Comparison of ENCODE assay signal across 19 cellular contexts in the genomic region with DNA sequence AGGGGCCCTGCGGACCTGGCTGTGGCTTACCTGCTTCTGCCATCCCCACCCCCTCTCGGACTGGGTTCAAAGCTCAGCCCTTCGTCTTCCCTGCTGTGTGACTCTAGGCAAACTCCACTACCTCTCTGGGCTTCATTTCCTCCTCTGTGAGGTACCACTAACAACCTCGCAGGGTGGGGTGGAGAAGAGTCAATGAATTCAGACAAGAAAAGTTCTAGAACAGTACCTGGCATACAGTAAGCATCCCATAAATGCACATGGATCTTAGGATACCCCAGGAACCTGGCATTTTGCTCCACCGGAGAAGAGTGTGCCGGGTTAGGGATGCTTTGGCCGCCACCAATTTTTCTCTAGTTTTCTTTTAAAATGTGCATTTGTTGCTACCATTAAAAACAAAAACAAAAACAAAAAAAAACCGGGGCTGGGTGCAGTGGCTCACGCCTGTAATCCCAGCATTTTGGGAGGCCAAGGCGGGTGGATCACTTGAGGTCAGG. TPM values are rescaled to one million over a fixed set of nuclear protein-coding genes. Genes with fewer than 3 reads are reported as not detected.
DNase-seq lines count a peak whose midpoint lies in the region; ATAC-seq and TF ChIP-seq lines count a peak whose summit lies in the region.
"Had no signal": no experiment of that assay in that cellular context is flagged by ENCODE, and none has a peak within 500 bp of the region (broad histone marks: within the 10 kb centered on the region; RNA-seq: fewer than 3 reads in every experiment).

No MANE protein-coding gene starts in this region.

- H3K27me3 ChIP-seq in sigmoid colon, result no peaks in the 10 kb centered on the region
- H3K27me3 ChIP-seq: cardiac muscle cell, tibial artery had no signal

- ATAC-seq in effector memory CD8-positive, alpha-beta T cell (replicated peaks), result no peak

- TF ChIP-seq POLR2A in sigmoid colon (IDR thresholded peaks at IDR 0.05) (no peak), erythroblast (IDR thresholded peaks at IDR 0.05; ENCODE audit: low read length) (no peak)

- H3K4me1 ChIP-seq in HEK293 (ENCODE audit: control insufficient read depth, insufficient read depth, low read length) (peaks cover 20% of the 10 kb centered on the region), sigmoid colon (peaks cover 4 to 76% (median 70%) of the 10 kb centered on the region in 4 donors)

- 84 to 87% methylated on average over 10 of the region's 10 CpGs for WGBS in sigmoid colon, 2 donors

- H3K4me3 ChIP-seq in HEK293 (ENCODE audit: low read depth, low read length) (no peak overlapping the region), sigmoid colon (no peak overlapping the region)
- H3K4me3 ChIP-seq: cardiac muscle cell, tibial artery had no signal

- no peaks in the 10 kb centered on the region for H3K9me3 Mint-ChIP-seq in T-helper 2 cell treated with Interferon-gamma antibody and Interleukin-4, amounts not matched to agents 5 μg/mL and 100 μg/mL, for 36 hours
- H3K9me3 Mint-ChIP-seq in effector memory CD8-positive, alpha-beta T cell, result no peaks in the 10 kb centered on the region
- H3K9me3 Mint-ChIP-seq: activated CD4-positive, alpha-beta T cell treated with anti-CD3 and anti-CD28 coated beads, Interleukin-2, amount 10 ng/mL, durations not matched to agents 24 days and 14 days had no signal

- H3K36me3 Mint-ChIP-seq in T-helper 2 cell treated with Interferon-gamma antibody and Interleukin-4, amounts not matched to agents 5 μg/mL and 100 μg/mL, for 36 hours (ENCODE audit: low read depth), result peaks cover 53% of the 10 kb centered on the region
- H3K36me3 Mint-ChIP-seq in effector memory CD8-positive, alpha-beta T cell (ENCODE audit: insufficient read depth), result peaks cover 70% of the 10 kb centered on the region

- H3K27me3 Mint-ChIP-seq in T-helper 2 cell treated with Interferon-gamma antibody and Interleukin-4, amounts not matched to agents 5 μg/mL and 100 μg/mL, for 36 hours (ENCODE audit: low read depth), result no peaks in the 10 kb centered on the region
- H3K27me3 Mint-ChIP-seq in effector memory CD8-positive, alpha-beta T cell, result no peaks in the 10 kb centered on the region
- H3K27me3 Mint-ChIP-seq: activated CD4-positive, alpha-beta T cell treated with anti-CD3 and anti-CD28 coated beads, Interleukin-2, amount 10 ng/mL, durations not matched to agents 24 days and 14 days had no signal

- POLR2A ChIA-PET in HEK293 (lab: Yijun Ruan, JAX), result no interaction called here

- intact Hi-C loops in sigmoid colon (cut with DNase I), result no loop called here

- peaks cover 28% of the 10 kb centered on the region for H3K4me1 Mint-ChIP-seq in T-helper 2 cell treated with Interferon-gamma antibody and Interleukin-4, amounts not matched to agents 5 μg/mL and 100 μg/mL, for 36 hours (ENCODE audit: low read depth)
- H3K4me1 Mint-ChIP-seq in effector memory CD8-positive, alpha-beta T cell (ENCODE audit: low read depth in 2 of 2), result peaks cover 32 to 52% of the 10 kb centered on the region in 2 donors

- H3K9me3 ChIP-seq in HEK293 (ENCODE audit: control insufficient read depth, insufficient read depth, low read depth, low read length) (no peaks in the 10 kb centered on the region), sigmoid colon (no peaks in the 10 kb centered on the region)
- H3K9me3 ChIP-seq: Caco-2, tibial artery had no signal

- peaks cover 11 to 59% of the 10 kb centered on the region in 2 experiments for H3K36me3 ChIP-seq in HEK293 (ENCODE audit: control insufficient read depth in 2 of 2, insufficient read depth in 1 of 2, low read length in 2 of 2)
- H3K36me3 ChIP-seq in sigmoid colon, result peaks cover 17 to 55% (median 38%) of the 10 kb centered on the region in 4 donors

- no peak overlapping the region for H3K4me3 Mint-ChIP-seq in T-helper 2 cell treated with Interferon-gamma antibody and Interleukin-4, amounts not matched to agents 5 μg/mL and 100 μg/mL, for 36 hours
- H3K4me3 Mint-ChIP-seq in effector memory CD8-positive, alpha-beta T cell, result peak overlapping the region; percentile 31 to 87

- CTCF ChIA-PET in HEK293 (lab: Yijun Ruan, JAX), result interaction anchor here (0.5 to 0.7 kb wide), 2 partner anchors 12 to 226 kb away, joined by 3 read pairs; no protein-coding TSS in a partner anchor

- DNase-seq in T-helper 2 cell treated with Interferon-gamma antibody and Interleukin-4, amounts not matched to agents 5 μg/mL and 100 μg/mL, for 36 hours (ENCODE audit: low spot score), result no peak
- no peak for DNase-seq in T-helper 2 cell
- no peak for DNase-seq in effector memory CD8-positive, alpha-beta T cell
- no peak for DNase-seq in sigmoid colon
- DNase-seq in H4 (ENCODE audit: low spot score), result no peak
- no peak for DNase-seq in erythroblast (lab: John Stamatoyannopoulos, UW)
- no peak for DNase-seq in Ammon's horn (ENCODE audit: low spot score)
- DNase-seq: activated CD4-positive, alpha-beta T cell treated with anti-CD3 and anti-CD28 coated beads, Interleukin-2, amount 10 ng/mL, durations not matched to agents 24 days and 14 days; activated effector memory CD4-positive, alpha-beta T cell treated with anti-CD3 and anti-CD28 coated beads, Interleukin-2, amount 50 U/mL, for 16 hours; Caco-2; GDM1; NCI-H2029; NCI-H82; RPMI8226; tibial artery had no signal

- H3K27ac Mint-ChIP-seq in T-helper 2 cell treated with Interferon-gamma antibody and Interleukin-4, amounts not matched to agents 5 μg/mL and 100 μg/mL, for 36 hours, result peak overlapping the region; percentile 36
- peak overlapping the region; percentile 56 to 85 for H3K27ac Mint-ChIP-seq in effector memory CD8-positive, alpha-beta T cell

- H3K27ac ChIP-seq in HEK293 (ENCODE audit: extremely low read depth, low read depth, low read length) (no peak overlapping the region), sigmoid colon (peak overlapping the region; percentile 86 to 99 (median 96))
- H3K27ac ChIP-seq: 22Rv1, cardiac muscle cell had no signal

- TF ChIP-seq EP300 in sigmoid colon (IDR thresholded peaks at IDR 0.05), result no peak

- no peak for TF ChIP-seq CTCF in HEK293 (tag by site-specific recombination; IDR thresholded peaks at IDR 0.05)
- no peak for TF ChIP-seq CTCF in sigmoid colon (IDR thresholded peaks at IDR 0.05)

TF ChIP-seq in HEK293, 187 proteins besides CTCF, POLR2A, EP300 and RAD21:
- TF ChIP-seq ZNF792 (tag by site-specific recombination; IDR thresholded peaks at IDR 0.05) (peak; percentile 23; the same call in 1 of the 2 replicates), ZNF768 (tag by site-specific recombination; IDR thresholded peaks at IDR 0.05) (peak; percentile 63), ZNF560 (tag by site-specific recombination; IDR thresholded peaks at IDR 0.05; ENCODE audit: borderline replicate concordance) (no peak)

RNA-seq across cellular contexts. Expression of a gene that starts 3.4 kb away (rescaled TPM):
- 100 to 1,000 TPM; 581 to 711 (median 629) TPM for total RNA-seq in sigmoid colon
- 100 to 1,000 TPM; 561 to 714 (median 581) TPM for polyA plus RNA-seq in sigmoid colon
- total RNA-seq in H4 (2014; rRNA removed; shearing (Covaris generic)), result 136 and 167 TPM in 2 replicates

RNA-seq across cellular contexts. Expression of a gene that starts 29.8 kb away (rescaled TPM):
- total RNA-seq in sigmoid colon, result 10 to 100 TPM; 27.8 to 66.5 (median 47.3) TPM
- polyA plus RNA-seq in sigmoid colon, result 10 to 100 TPM; 10.9 to 20.9 (median 14.4) TPM
- 3.0 and 3.5 TPM in 2 replicates for total RNA-seq in H4 (2014; rRNA removed; shearing (Covaris generic))
- total RNA-seq: M059J had no signal

RNA-seq across cellular contexts. Expression of a gene that starts 35.3 kb away (rescaled TPM):
- total RNA-seq in sigmoid colon, result 10 to 100 TPM; 43.2 to 52.5 (median 45.4) TPM
- polyA plus RNA-seq in sigmoid colon, result 100 to 1,000 TPM in 2 of 3 donors, 10 to 100 TPM in 1; 90.1 to 151 (median 150) TPM
- 16.5 and 20.5 TPM in 2 replicates for total RNA-seq in H4 (2014; rRNA removed; shearing (Covaris generic))
